In the genomic region with DNA sequence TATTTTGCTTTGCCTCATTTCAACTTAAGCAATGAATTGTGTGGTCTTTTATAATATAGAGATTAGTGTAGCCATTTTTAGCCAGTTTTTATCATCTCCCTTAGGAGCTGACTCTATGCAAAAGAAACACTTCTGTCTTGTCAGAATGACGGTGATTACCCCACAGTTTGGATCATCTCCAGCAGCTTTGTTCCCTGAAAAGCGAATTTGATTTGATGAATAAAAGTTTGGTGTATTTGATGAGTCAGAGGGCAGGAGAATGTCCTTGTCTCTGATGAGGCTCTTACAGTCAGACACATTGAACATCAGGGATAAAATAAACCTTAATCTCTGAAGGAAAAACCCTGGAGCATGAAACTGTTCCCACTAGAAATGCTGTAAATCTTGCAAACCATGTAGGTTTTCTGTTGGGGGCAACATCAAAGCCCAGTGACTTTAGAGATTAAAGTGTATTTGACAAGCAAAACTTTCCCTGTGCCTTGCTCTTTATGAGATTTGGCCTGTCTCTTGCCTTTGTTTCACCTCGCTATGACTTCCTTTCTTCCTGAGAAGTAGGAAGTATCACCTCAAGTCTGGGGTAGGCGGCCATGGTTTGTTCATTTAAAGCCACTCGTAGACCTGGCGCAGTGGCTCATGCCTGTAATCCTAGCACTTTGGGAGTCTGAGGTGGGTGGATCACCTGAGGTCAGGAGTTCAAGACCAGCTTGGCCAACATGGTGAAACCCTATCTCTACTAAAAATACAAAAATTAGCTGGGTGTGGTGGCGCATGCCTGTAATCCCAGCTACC, we compare ENCODE assay signal across 10 cellular contexts.
DNase-seq lines count a peak whose midpoint lies in the region; ATAC-seq, FAIRE-seq and TF ChIP-seq lines count a peak whose summit lies in the region.
"Had no signal": no experiment of that assay in that cellular context is flagged by ENCODE, and none has a peak within 500 bp of the region (broad histone marks: within the 10 kb centered on the region; RNA-seq: fewer than 3 reads in every experiment).

No MANE protein-coding gene starts in this region.

- intact Hi-C loops in right lobe of liver (cut with DNase I): no loop called here
- intact Hi-C loops in HepG2 (cut with micrococcal nuclease; ENCODE audit: unreplicated experiment): no loop called here
- intact Hi-C loops in left ventricle myocardium superior (cut with micrococcal nuclease): no loop called here
- intact Hi-C loops in uterus (cut with DNase I; ENCODE audit: low total_unique reads): no loop called here

- WGBS in right lobe of liver (ENCODE audit: insufficient coverage, low coverage, low lambda C conversion rate, missing lambda C conversion rate): 58% methylated on average over 6 of the region's 7 CpGs
- 96% methylated on average over 7 of the region's 7 CpGs for WGBS in HepG2 (ENCODE audit: low lambda C conversion rate)

- H3K9me3 ChIP-seq in right lobe of liver: no peaks in the 10 kb centered on the region
- H3K9me3 ChIP-seq in HepG2 (ENCODE audit: low read length): no peaks in the 10 kb centered on the region
- no peaks in the 10 kb centered on the region for H3K9me3 ChIP-seq in uterus

- no peaks in the 10 kb centered on the region for H3K27me3 Mint-ChIP-seq in activated T-helper 17 cell treated with anti-CD3 and anti-CD28 coated beads, Interleukin-2, amount 50 U/mL, for 72 hours

- no TSS peak for BruUV-seq in HepG2 (replicated peaks; lab: Mats Ljungman, UMichigan)

- CTCF ChIA-PET in HepG2 (lab: Yijun Ruan, JAX; ENCODE audit: low intra/inter-chr PET ratio, low total read pairs): no interaction called here

- TF ChIP-seq EP300 in HepG2 (IDR thresholded peaks at IDR 0.05; ENCODE audit: low read depth in 2 of 2, low read length in 2 of 2) (no peak), HepG2 (CRISPR knock-in tag; IDR thresholded peaks at IDR 0.05; ENCODE audit: borderline replicate concordance) (no peak)

- TF ChIP-seq CTCF in right lobe of liver (IDR thresholded peaks at IDR 0.05): no peak
- TF ChIP-seq CTCF in HepG2 (CRISPR knock-in tag; IDR thresholded peaks at IDR 0.05): no peak
- TF ChIP-seq CTCF in uterus (IDR thresholded peaks at IDR 0.05): no peak

- H3K36me3 Mint-ChIP-seq in activated T-helper 17 cell treated with anti-CD3 and anti-CD28 coated beads, Interleukin-2, amount 50 U/mL, for 72 hours (ENCODE audit: low read depth): no peaks in the 10 kb centered on the region

- H3K4me1 Mint-ChIP-seq in activated T-helper 17 cell treated with anti-CD3 and anti-CD28 coated beads, Interleukin-2, amount 50 U/mL, for 72 hours: peaks cover 14% of the 10 kb centered on the region

- in situ Hi-C loops in HepG2 (cut with HindIII; ENCODE audit: extremely low pct_ligation_motif_present, low pct_unique_long_range_greater_than_20kb): no loop called here

- POLR2A ChIA-PET in HepG2 (lab: Yijun Ruan, JAX): no interaction called here

- DNase-seq in right lobe of liver (no peak), HepG2 (ENCODE audit: low spot score) (no peak), left ventricle myocardium superior (no peak), uterus (peak; percentile 48 to 66), cerebellum (ENCODE audit: low spot score) (no peak), SK-N-DZ (ENCODE audit: low spot score) (no peak)
- DNase-seq in NK-92 treated with Interleukin-12 subunit alpha and Interleukin-12 subunit beta, amount 100 ng/mL, for 24 hours (lab: John Stamatoyannopoulos, UW): no peak

- no peak overlapping the region for H3K4me3 ChIP-seq in right lobe of liver
- H3K4me3 ChIP-seq in HepG2 (replicated peaks in 1 of 3; ENCODE audit: insufficient read depth in 1 of 3, low read depth in 2 of 3, low read length in 3 of 3): no peak overlapping the region
- no peak overlapping the region for H3K4me3 ChIP-seq in uterus

- no peak for TF ChIP-seq POLR2A in right lobe of liver (IDR thresholded peaks at IDR 0.05)
- TF ChIP-seq POLR2A in HepG2 (IDR thresholded peaks at IDR 0.05; ENCODE audit: insufficient read depth in 1 of 2, low read depth in 2 of 2, low read length in 2 of 2): no peak
- TF ChIP-seq POLR2A in uterus (IDR thresholded peaks at IDR 0.05): no peak

- no peaks in the 10 kb centered on the region for H3K36me3 ChIP-seq in right lobe of liver
- H3K36me3 ChIP-seq in HepG2 (replicated peaks in 1 of 2; ENCODE audit: control insufficient read depth in 1 of 2, insufficient read depth in 2 of 2, low read length in 2 of 2): no peaks in the 10 kb centered on the region
- H3K36me3 ChIP-seq in uterus: no peaks in the 10 kb centered on the region

- ATAC-seq in right lobe of liver: peak in 3 of 4 donors; percentile 25 to 81 (median 39)
- ATAC-seq in HepG2: no peak
- ATAC-seq in activated T-helper 17 cell treated with anti-CD3 and anti-CD28 coated beads, Interleukin-2, amount 50 U/mL, for 72 hours (replicated peaks): no peak
- ATAC-seq in left ventricle myocardium superior: peak; percentile 64

- peak overlapping the region; percentile 60 for H3K27ac Mint-ChIP-seq in activated T-helper 17 cell treated with anti-CD3 and anti-CD28 coated beads, Interleukin-2, amount 50 U/mL, for 72 hours

- no peaks in the 10 kb centered on the region for H3K79me2 ChIP-seq in HepG2 (ENCODE audit: insufficient read depth, low read length)

- no peaks in the 10 kb centered on the region for H3K9me3 Mint-ChIP-seq in activated T-helper 17 cell treated with anti-CD3 and anti-CD28 coated beads, Interleukin-2, amount 50 U/mL, for 72 hours

- no peaks in the 10 kb centered on the region for H4K20me1 ChIP-seq in HepG2 (ENCODE audit: insufficient read depth, low read length)

- no peak overlapping the region for H3K27ac ChIP-seq in right lobe of liver
- no peak overlapping the region for H3K27ac ChIP-seq in HepG2 (ENCODE audit: extremely low read length, insufficient read depth, low read length)
- no peak overlapping the region for H3K27ac ChIP-seq in uterus

- H2AFZ ChIP-seq in HepG2 (ENCODE audit: low read length): no peak overlapping the region

- no peak for TF ChIP-seq RAD21 in HepG2 (CRISPR knock-in tag; IDR thresholded peaks at IDR 0.05)

- no peak overlapping the region for H3K4me2 ChIP-seq in HepG2 (ENCODE audit: low read depth, low read length)

- H3K9ac ChIP-seq in HepG2 (ENCODE audit: insufficient read depth, low read depth, low read length): no peak overlapping the region

- FAIRE-seq in HepG2 (lab: Jason Lieb, UNC): no peak
- FAIRE-seq: frontal cortex, G401.6 had no signal

- H3K4me1 ChIP-seq in right lobe of liver (peaks cover 0 to 9% (median 3%) of the 10 kb centered on the region in 4 donors), HepG2 (ENCODE audit: insufficient read depth, low read length) (peaks cover 22% of the 10 kb centered on the region), uterus (no peaks in the 10 kb centered on the region)

- H3K27me3 ChIP-seq in right lobe of liver: no peaks in the 10 kb centered on the region
- no peaks in the 10 kb centered on the region for H3K27me3 ChIP-seq in HepG2 (ENCODE audit: control insufficient read depth in 1 of 2, insufficient read depth in 2 of 2, low read length in 2 of 2)
- no peaks in the 10 kb centered on the region for H3K27me3 ChIP-seq in uterus

- H3K4me3 Mint-ChIP-seq in activated T-helper 17 cell treated with anti-CD3 and anti-CD28 coated beads, Interleukin-2, amount 50 U/mL, for 72 hours: no peak overlapping the region

TF ChIP-seq in HepG2, 621 proteins besides CTCF, POLR2A, EP300 and RAD21:
- no peak for TF ChIP-seq EZH2 (conservative IDR thresholded peaks at IDR 0.05; ENCODE audit: low read depth, low read length)

Comparison
In these comparisons a context has a peak if more than half of its experiments do, and no peak if none do; other contexts are left out.
1. ATAC-seq: peak in right lobe of liver (3 of 4) and left ventricle myocardium superior (single experiment); none in HepG2 (single experiment) and activated T-helper 17 cell treated with anti-CD3 and anti-CD28 coated beads, Interleukin-2, amount 50 U/mL, for 72 hours (single experiment).
2. DNase-seq: peak in uterus (2 of 2); none in right lobe of liver (0 of 3), HepG2 (single experiment), left ventricle myocardium superior (single experiment), NK-92 treated with Interleukin-12 subunit alpha and Interleukin-12 subunit beta, amount 100 ng/mL, for 24 hours (single experiment), cerebellum (single experiment) and SK-N-DZ (single experiment).